Comparison of ENCODE assay signal across 9 cellular contexts in the genomic region with DNA sequence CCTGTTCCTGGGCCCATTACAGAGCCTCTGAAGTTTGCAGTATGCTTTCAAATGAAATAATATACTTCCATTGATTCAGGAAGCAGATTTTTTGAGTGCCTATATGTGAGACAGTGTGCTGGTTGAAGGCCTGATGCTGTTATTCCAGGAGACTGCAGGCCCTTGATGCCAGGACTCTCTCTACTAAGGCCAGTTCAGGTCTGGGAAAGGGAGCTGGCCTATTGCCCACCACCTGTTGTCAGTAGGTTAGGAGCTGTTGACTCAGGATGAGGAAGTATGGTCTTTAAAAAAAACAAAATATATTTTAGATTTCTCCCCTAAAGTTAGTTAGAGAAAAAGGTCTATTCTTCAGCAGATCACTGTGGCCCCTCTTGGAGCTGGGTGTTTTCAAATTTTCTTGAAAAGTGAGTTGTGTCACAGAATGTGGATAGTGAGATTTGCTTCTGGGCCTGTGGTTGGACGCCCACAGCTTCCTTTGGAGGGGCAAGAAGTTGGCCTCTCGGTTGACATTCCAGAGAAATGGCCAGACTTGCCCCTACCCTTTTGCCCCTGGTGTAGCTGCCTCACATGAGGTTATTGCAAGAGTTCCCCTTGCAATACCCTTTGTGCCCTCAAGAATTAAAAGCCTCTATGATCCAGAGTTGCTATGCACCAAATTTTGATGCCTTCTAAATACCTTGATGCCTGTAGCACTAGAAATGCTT. TPM values are rescaled to one million over a fixed set of nuclear protein-coding genes. Genes with fewer than 3 reads are reported as not detected.
DNase-seq lines count a peak whose midpoint lies in the region; TF ChIP-seq lines count a peak whose summit lies in the region.
"Had no signal": no experiment of that assay in that cellular context is flagged by ENCODE, and none has a peak within 500 bp of the region (broad histone marks: within the 10 kb centered on the region; RNA-seq: fewer than 3 reads in every experiment).

No MANE protein-coding gene starts in this region.

- TF ChIP-seq EP300 in sigmoid colon (IDR thresholded peaks at IDR 0.05): no peak

- H3K4me1 Mint-ChIP-seq in T-helper 1 cell treated with Interleukin-12 subunit alpha and Interleukin-12 subunit beta and Interleukin-4 antibody, amounts not matched to agents 30 μg/mL and 1 μg/mL, for 36 hours (ENCODE audit: low read depth): peaks cover 32% of the 10 kb centered on the region

- DNase-seq in T-helper 1 cell (no peak), LHCN-M2 (ENCODE audit: low read depth) (peak; percentile 88), dermis blood vessel endothelial cell (peak; percentile 37), sigmoid colon (peak; percentile 64), NCI-H2107 (lab: John Stamatoyannopoulos, UW) (no peak), NCI-H1930 (lab: John Stamatoyannopoulos, UW) (no peak), inferior parietal cortex (ENCODE audit: extremely low spot score) (no peak)

- H3K9me3 ChIP-seq in sigmoid colon: no peaks in the 10 kb centered on the region

- H3K27ac ChIP-seq in sigmoid colon: no peak overlapping the region

- no peak overlapping the region for H3K4me3 ChIP-seq in sigmoid colon
- H3K4me3 ChIP-seq: lung had no signal

- no peak for TF ChIP-seq CTCF in sigmoid colon (IDR thresholded peaks at IDR 0.05)

- H3K27ac Mint-ChIP-seq in T-helper 1 cell treated with Interleukin-12 subunit alpha and Interleukin-12 subunit beta and Interleukin-4 antibody, amounts not matched to agents 30 μg/mL and 1 μg/mL, for 36 hours: peak overlapping the region; percentile 77

- H3K4me1 ChIP-seq in sigmoid colon: peaks cover 0 to 11% (median 4%) of the 10 kb centered on the region in 4 donors

- no peaks in the 10 kb centered on the region for H3K9me3 Mint-ChIP-seq in T-helper 1 cell treated with Interleukin-12 subunit alpha and Interleukin-12 subunit beta and Interleukin-4 antibody, amounts not matched to agents 30 μg/mL and 1 μg/mL, for 36 hours

- no peaks in the 10 kb centered on the region for H3K27me3 Mint-ChIP-seq in T-helper 1 cell treated with Interleukin-12 subunit alpha and Interleukin-12 subunit beta and Interleukin-4 antibody, amounts not matched to agents 30 μg/mL and 1 μg/mL, for 36 hours (ENCODE audit: low read depth)

- H3K36me3 ChIP-seq in sigmoid colon: peaks cover 0 to 3% (median 0%) of the 10 kb centered on the region in 4 donors

- intact Hi-C loops in sigmoid colon (cut with DNase I): loop anchor here (1.0 to 10.0 kb wide), 3 partner anchors 141 to 413 kb away; no protein-coding TSS in a partner anchor

- peaks cover 15% of the 10 kb centered on the region for H3K36me3 Mint-ChIP-seq in T-helper 1 cell treated with Interleukin-12 subunit alpha and Interleukin-12 subunit beta and Interleukin-4 antibody, amounts not matched to agents 30 μg/mL and 1 μg/mL, for 36 hours (ENCODE audit: low read depth)

- WGBS in sigmoid colon, 2 donors: 51 to 55% methylated on average over 2 of the region's 2 CpGs

- H3K27me3 ChIP-seq in sigmoid colon: no peaks in the 10 kb centered on the region

- H3K4me3 Mint-ChIP-seq in T-helper 1 cell treated with Interleukin-12 subunit alpha and Interleukin-12 subunit beta and Interleukin-4 antibody, amounts not matched to agents 30 μg/mL and 1 μg/mL, for 36 hours: peak overlapping the region; percentile 42

- TF ChIP-seq POLR2A in sigmoid colon (IDR thresholded peaks at IDR 0.05): no peak

RNA-seq across cellular contexts. Expression of a gene that starts 7.9 kb away (rescaled TPM):
- total RNA-seq in LHCN-M2 (2014; rRNA removed) (0.13 TPM in 1 of 2 replicates, not detected in the other), dermis blood vessel endothelial cell (3.6 and 4.1 TPM in 2 replicates), sigmoid colon (under 1 TPM in 3 of 4 donors, not detected in 1; under 0.01 to 0.16 (median 0.14) TPM)
- 0.10 TPM for polyA plus RNA-seq in LHCN-M2 (2012)
- polyA plus RNA-seq in sigmoid colon: 10 to 100 TPM; 24.0 to 50.0 (median 25.4) TPM

RNA-seq across cellular contexts. Expression of a gene that starts 17.2 kb away (rescaled TPM):
- total RNA-seq in LHCN-M2 (2014; rRNA removed) (24.0 and 31.1 TPM in 2 replicates), dermis blood vessel endothelial cell (28.6 and 38.9 TPM in 2 replicates), sigmoid colon (10 to 100 TPM; 10.2 to 15.7 (median 12.5) TPM)
- 27.8 TPM for polyA plus RNA-seq in LHCN-M2 (2012)
- 10 to 100 TPM in 1 of 3 donors, 1 to 10 TPM in 2; 4.2 to 10.1 (median 8.1) TPM for polyA plus RNA-seq in sigmoid colon

RNA-seq across cellular contexts. Expression of a gene that starts 36.3 kb away (rescaled TPM):
- 14.9 and 19.3 TPM in 2 replicates for total RNA-seq in LHCN-M2 (2014; rRNA removed)
- 15.6 TPM for polyA plus RNA-seq in LHCN-M2 (2012)
- total RNA-seq in dermis blood vessel endothelial cell: 17.4 and 31.1 TPM in 2 replicates
- 10 to 100 TPM; 26.8 to 40.7 (median 35.1) TPM for total RNA-seq in sigmoid colon
- 10 to 100 TPM in 1 of 3 donors, 1 to 10 TPM in 2; 1.8 to 22.5 (median 2.5) TPM for polyA plus RNA-seq in sigmoid colon

Comparison
In these comparisons a context has a peak if more than half of its experiments do, and no peak if none do; other contexts are left out.
1. DNase-seq: peak in LHCN-M2 (single experiment), dermis blood vessel endothelial cell (single experiment) and sigmoid colon (single experiment); none in T-helper 1 cell (0 of 5), NCI-H2107 (single experiment), NCI-H1930 (0 of 2) and inferior parietal cortex (single experiment).